ENCODE assay signal across 2 cellular contexts in genomic region chr16:1572664-1573063, GRCh38.
TF ChIP-seq lines count a peak whose summit lies in the region.

No MANE protein-coding gene starts in this region.

TF ChIP-seq in A549, 52 proteins besides CTCF, POLR2A, EP300 and RAD21 (continued from another document):
- TF ChIP-seq ELK1 (IDR thresholded peaks at IDR 0.05; ENCODE audit: low read depth, low read length) = no peak
- no peak for TF ChIP-seq RFX5 (IDR thresholded peaks at IDR 0.05)
- TF ChIP-seq ZNF302 (CRISPR knock-in tag; IDR thresholded peaks at IDR 0.05) = no peak
- TF ChIP-seq HOXB5 (CRISPR knock-in tag; IDR thresholded peaks at IDR 0.05) = no peak
- TF ChIP-seq TFCP2L1 (CRISPR knock-in tag; IDR thresholded peaks at IDR 0.05) = no peak
- TF ChIP-seq TP53 (CRISPR knock-in tag; IDR thresholded peaks at IDR 0.05) = no peak
- no peak for TF ChIP-seq KDM5A (IDR thresholded peaks at IDR 0.05)
- no peak for TF ChIP-seq HEYL (CRISPR knock-in tag; IDR thresholded peaks at IDR 0.05)
- no peak for TF ChIP-seq BCL3 (IDR thresholded peaks at IDR 0.05)
- TF ChIP-seq SMC3 (IDR thresholded peaks at IDR 0.05) = no peak
- no peak for TF ChIP-seq HOXA7 (CRISPR knock-in tag; IDR thresholded peaks at IDR 0.05)
- TF ChIP-seq NR3C1 (IDR thresholded peaks at IDR 0.05) = no peak
- no peak for TF ChIP-seq CBX8 (IDR thresholded peaks at IDR 0.05)
- TF ChIP-seq KDM1A (IDR thresholded peaks at IDR 0.05; ENCODE audit: low read depth) = no peak
- no peak for TF ChIP-seq FOXS1 (CRISPR knock-in tag; IDR thresholded peaks at IDR 0.05)

TF ChIP-seq in GM23338, 12 proteins besides CTCF, POLR2A, EP300 and RAD21 (continued from another document):
- TF ChIP-seq REST (IDR thresholded peaks at IDR 0.05; ENCODE audit: unreplicated experiment) (no peak), ZNF462 (CRISPR knock-in tag; IDR thresholded peaks at IDR 0.05) (no peak), ETS1 (IDR thresholded peaks at IDR 0.05) (no peak), POLR2AphosphoS5 (IDR thresholded peaks at IDR 0.05; ENCODE audit: low read depth) (no peak), EZH2phosphoT487 (IDR thresholded peaks at IDR 0.05; ENCODE audit: unreplicated experiment) (no peak), JUNB (IDR thresholded peaks at IDR 0.05; ENCODE audit: unreplicated experiment) (no peak)
